ENCODE assay signal across 9 cellular contexts in genomic region chr4:82785248-82786003, GRCh38. TPM values are rescaled to one million over a fixed set of nuclear protein-coding genes. Genes with fewer than 3 reads are reported as not detected.
DNase-seq lines count a peak whose midpoint lies in the region; ATAC-seq and TF ChIP-seq lines count a peak whose summit lies in the region.
"Had no signal": no experiment of that assay in that cellular context is flagged by ENCODE, and none has a peak within 500 bp of the region (broad histone marks: within the 10 kb centered on the region; RNA-seq: fewer than 3 reads in every experiment).

No MANE protein-coding gene starts in this region.

- peak overlapping the region; percentile 91 for H3K4me2 ChIP-seq in GM23248 (ENCODE audit: unreplicated experiment)

- H3K27me3 ChIP-seq in GM23248 (replicated peaks; ENCODE audit: insufficient read depth) (no peaks in the 10 kb centered on the region), tibial artery (no peaks in the 10 kb centered on the region)

- H3K4me1 ChIP-seq in GM23248 (ENCODE audit: insufficient read depth) (peaks cover 33% of the 10 kb centered on the region), tibial artery (peaks cover 0 to 8% (median 4%) of the 10 kb centered on the region in 4 donors)

- no peaks in the 10 kb centered on the region for H3K36me3 ChIP-seq in GM23248 (ENCODE audit: low read depth)
- no peaks in the 10 kb centered on the region for H3K36me3 ChIP-seq in tibial artery

- H2AFZ ChIP-seq in GM23248, result peak overlapping the region; percentile 41

- H4K20me1 ChIP-seq in GM23248 (ENCODE audit: insufficient read depth), result no peaks in the 10 kb centered on the region

- no peak for TF ChIP-seq CTCF in tibial artery (IDR thresholded peaks at IDR 0.05)

- H3K9me2 ChIP-seq in GM23248 (ENCODE audit: insufficient read depth), result no peaks in the 10 kb centered on the region

- peaks cover 79% of the 10 kb centered on the region for H3K79me2 ChIP-seq in GM23248 (ENCODE audit: insufficient read depth)

- ATAC-seq in HG02610 (IDR thresholded peaks at IDR 0.05; ENCODE audit: unreplicated experiment), result no peak

- DNase-seq in GM23248 (peak; percentile 96), NCI-H69 (lab: John Stamatoyannopoulos, UW) (peak; percentile 75), epithelial cell of prostate (ENCODE audit: low read depth, low spot score) (peak; percentile 61), occipital lobe (lab: John Stamatoyannopoulos, UW) (peak; percentile 40), tibial artery (no peak), SHP77 (lab: John Stamatoyannopoulos, UW) (no peak)
- DNase-seq in stimulated activated CD4-positive, alpha-beta T cell treated with anti-CD3 and anti-CD28 coated beads, Interleukin-12 subunit alpha, Interleukin-12 subunit beta, amount 100 ng/mL, for 4 hours, result no peak
- DNase-seq: activated CD4-positive, alpha-beta T cell treated with anti-CD3 and anti-CD28 coated beads for 1 hour had no signal

- intact Hi-C loops in tibial artery (cut with DNase I; ENCODE audit: low total_unique reads), result no loop called here

- H3K9ac ChIP-seq in GM23248, result peak overlapping the region; percentile 77

- in situ Hi-C loops in GM23248 (cut with MboI), result no loop called here

- H3F3A ChIP-seq in GM23248 (ENCODE audit: insufficient read depth), result peaks cover 28% of the 10 kb centered on the region

- H3K4me3 ChIP-seq in GM23248 (peak overlapping the region; percentile 65), tibial artery (no peak overlapping the region)

- 1 to 3% methylated on average over 7 of the region's 7 CpGs for WGBS in GM23248 (ENCODE audit: low coverage in 1 of 2, low lambda C conversion rate in 2 of 2, missing lambda C conversion rate in 2 of 2), 2 experiments

- H3K9me3 ChIP-seq in GM23248 (ENCODE audit: low read depth) (no peaks in the 10 kb centered on the region), tibial artery (no peaks in the 10 kb centered on the region)

- H3K27ac ChIP-seq in GM23248 (peak overlapping the region; percentile 89), epithelial cell of prostate (peak overlapping the region; percentile 53), tibial artery (no peak overlapping the region)

RNA-seq across cellular contexts. Expression of gene SCD5, which starts 13.2 kb away (rescaled TPM):
- total RNA-seq in GM23248 (2014; rRNA removed; shearing (Covaris generic)), result 37.6 and 39.8 TPM in 2 replicates
- polyA plus RNA-seq in GM23248 (2016; fragmentation: Nextera tagmentation; extraction: Ambion mirVana), result 12.5 TPM in 2 replicates
- total RNA-seq in occipital lobe, result 287 TPM

Comparison
In these comparisons a context has a peak if more than half of its experiments do, and no peak if none do; other contexts are left out.
1. DNase-seq: peak in GM23248 (single experiment), NCI-H69 (single experiment), epithelial cell of prostate (single experiment) and occipital lobe (single experiment); none in stimulated activated CD4-positive, alpha-beta T cell treated with anti-CD3 and anti-CD28 coated beads, Interleukin-12 subunit alpha, Interleukin-12 subunit beta, amount 100 ng/mL, for 4 hours (single experiment), tibial artery (0 of 2) and SHP77 (0 of 2).
2. H3K27ac ChIP-seq: peak in GM23248 (single experiment) and epithelial cell of prostate (single experiment); none in tibial artery (0 of 2).